ENCODE assay signal across 8 cellular contexts in genomic region chr4:39456946-39457763, GRCh38. TPM values are rescaled to one million over a fixed set of nuclear protein-coding genes. Genes with fewer than 3 reads are reported as not detected.
DNase-seq lines count a peak whose midpoint lies in the region; ATAC-seq and TF ChIP-seq lines count a peak whose summit lies in the region.

No MANE protein-coding gene starts in this region.

- in situ Hi-C loops in GM23248 (cut with MboI): no loop called here
- in situ Hi-C loops in gastrocnemius medialis (cut with MboI; ENCODE audit: low sequenced_read_pairs in 4 of 4): loop anchor here in 3 of 4 donors (25.0 kb wide), 2 partner anchors 180 to 855 kb away; partner anchors contain the start of gene SMIM14 (in 2 of the 3)

- H3K79me2 ChIP-seq in GM23248 (ENCODE audit: insufficient read depth): peaks cover 53% of the 10 kb centered on the region

- H3F3A ChIP-seq in GM23248 (ENCODE audit: insufficient read depth): peaks cover 74% of the 10 kb centered on the region

- H3K9ac ChIP-seq in GM23248 (peak overlapping the region; percentile 98), SK-N-MC (ENCODE audit: insufficient read length) (peak overlapping the region; percentile 92)

- no peaks in the 10 kb centered on the region for H3K9me3 ChIP-seq in GM23248 (ENCODE audit: low read depth)
- H3K9me3 ChIP-seq in SK-N-MC (ENCODE audit: low read depth, low read length): no peaks in the 10 kb centered on the region
- H3K9me3 ChIP-seq in gastrocnemius medialis: no peaks in the 10 kb centered on the region

- H3K36me3 ChIP-seq in GM23248 (ENCODE audit: low read depth) (peaks cover 59% of the 10 kb centered on the region), SK-N-MC (ENCODE audit: insufficient read depth, low read length) (peaks cover 70% of the 10 kb centered on the region), gastrocnemius medialis (peaks cover 3 to 55% of the 10 kb centered on the region in 2 donors)

- peak overlapping the region; percentile 98 for H3K4me2 ChIP-seq in GM23248 (ENCODE audit: unreplicated experiment)

- WGBS in GM23248 (ENCODE audit: low coverage in 1 of 2, low lambda C conversion rate in 2 of 2, missing lambda C conversion rate in 2 of 2), 2 experiments: 41 to 42% methylated on average over 10 of the region's 10 CpGs

- DNase-seq in GM23248: no peak
- no peak for DNase-seq in SK-N-MC (ENCODE audit: low read depth, low spot score)
- DNase-seq in fibroblast of mammary gland (ENCODE audit: low read depth): no peak
- no peak for DNase-seq in gastrocnemius medialis
- DNase-seq in substantia nigra (lab: John Stamatoyannopoulos, UW): no peak
- DNase-seq in NCI-H1436 (lab: John Stamatoyannopoulos, UW): no peak
- no peak for DNase-seq in DMS79 (lab: John Stamatoyannopoulos, UW)
- no peak for DNase-seq in omental fat pad (ENCODE audit: low spot score)

- H3K9me2 ChIP-seq in GM23248 (ENCODE audit: insufficient read depth): no peaks in the 10 kb centered on the region

- H3K27me3 ChIP-seq in GM23248 (replicated peaks; ENCODE audit: insufficient read depth) (no peaks in the 10 kb centered on the region), gastrocnemius medialis (no peaks in the 10 kb centered on the region)

- H3K27ac ChIP-seq in GM23248 (peak overlapping the region; percentile 90), SK-N-MC (peak overlapping the region; percentile 96), gastrocnemius medialis (peak overlapping the region; percentile 90 to 97 (median 95)), substantia nigra (ENCODE audit: low read depth, low read length, poor library complexity, severe bottlenecking) (no peak overlapping the region)

- no peak overlapping the region for H2AFZ ChIP-seq in GM23248

- TF ChIP-seq POLR2A in gastrocnemius medialis (IDR thresholded peaks at IDR 0.05): no peak

- H3K4me1 ChIP-seq in GM23248 (ENCODE audit: insufficient read depth) (peaks cover 24% of the 10 kb centered on the region), gastrocnemius medialis (peaks cover 19 to 21% of the 10 kb centered on the region in 2 donors)

- TF ChIP-seq CTCF in fibroblast of mammary gland (conservative IDR thresholded peaks at IDR 0.05; ENCODE audit: control insufficient read depth, insufficient read depth, low read depth, low read length) (no peak), gastrocnemius medialis (IDR thresholded peaks at IDR 0.05 in 4 of 5, conservative IDR thresholded peaks at IDR 0.05 in 1 of 5) (no peak), omental fat pad (IDR thresholded peaks at IDR 0.05) (no peak)

- ATAC-seq in gastrocnemius medialis (no peak), omental fat pad (ENCODE audit: low FRiP score) (no peak)

- peaks cover 22% of the 10 kb centered on the region for H4K20me1 ChIP-seq in GM23248 (ENCODE audit: insufficient read depth)

- H3K4me3 ChIP-seq in GM23248 (peak overlapping the region; percentile 92), SK-N-MC (peak overlapping the region; percentile 99), fibroblast of mammary gland (ENCODE audit: control insufficient read depth, low read depth, low read length) (peak overlapping the region; percentile 82), gastrocnemius medialis (peak overlapping the region; percentile 86 to 97 (median 90))

- intact Hi-C loops in gastrocnemius medialis (cut with DNase I; ENCODE audit: low total_unique reads): loop anchor here (5.0 kb wide), 2 partner anchors 90 to 600 kb away; partner anchors contain the start of genes N4BP2 and RFC1

RNA-seq across cellular contexts. Expression of gene RPL9, which starts 1.6 kb away (rescaled TPM):
- 3,138 and 3,826 TPM in 2 replicates for total RNA-seq in GM23248 (2014; rRNA removed; shearing (Covaris generic))
- polyA plus RNA-seq in GM23248 (2016; fragmentation: Nextera tagmentation; extraction: Ambion mirVana): 588 and 627 TPM in 2 replicates
- total RNA-seq in gastrocnemius medialis (1,000 to 10,000 TPM; 2,556 to 3,080 (median 2,834) TPM), omental fat pad (1,000 to 10,000 TPM; 2,923 to 4,543 (median 3,766) TPM)

RNA-seq across cellular contexts. Expression of gene LIAS, which starts 1.7 kb away (rescaled TPM):
- total RNA-seq in GM23248 (2014; rRNA removed; shearing (Covaris generic)): 5.7 and 15.7 TPM in 2 replicates
- 5.6 and 6.8 TPM in 2 replicates for polyA plus RNA-seq in GM23248 (2016; fragmentation: Nextera tagmentation; extraction: Ambion mirVana)
- total RNA-seq in gastrocnemius medialis (10 to 100 TPM; 10.3 to 20.2 (median 12.1) TPM), omental fat pad (10 to 100 TPM in 2 of 4 donors, 1 to 10 TPM in 2; 5.2 to 25.2 (median 10.4) TPM)

RNA-seq across cellular contexts. Expression of gene KLB, which starts 50.4 kb away (rescaled TPM):
- not detected in 2 replicates for total RNA-seq in GM23248 (2014; rRNA removed; shearing (Covaris generic))
- polyA plus RNA-seq in GM23248 (2016; fragmentation: Nextera tagmentation; extraction: Ambion mirVana): not detected in 2 replicates
- total RNA-seq in gastrocnemius medialis (under 1 TPM in 1 of 4 donors, not detected in 3; 0.13 TPM), omental fat pad (10 to 100 TPM in 2 of 4 donors, 1 to 10 TPM in 2; 7.9 to 70.9 (median 12.1) TPM)
